In genomic region chr6:42338573-42339218, GRCh38 we compare ENCODE assay signal across 10 cellular contexts.
DNase-seq lines count a peak whose midpoint lies in the region; ATAC-seq and TF ChIP-seq lines count a peak whose summit lies in the region.
"Had no signal": no experiment of that assay in that cellular context is flagged by ENCODE, and none has a peak within 500 bp of the region (broad histone marks: within the 10 kb centered on the region; RNA-seq: fewer than 3 reads in every experiment).

No MANE protein-coding gene starts in this region.

- no peaks in the 10 kb centered on the region for H3K36me3 ChIP-seq in lung (ENCODE audit: control insufficient read depth in 2 of 2, insufficient read depth in 2 of 2, low read length in 2 of 2)
- H3K36me3 ChIP-seq: neutrophil, tibial artery had no signal

- no peaks in the 10 kb centered on the region for H3K9me3 ChIP-seq in lung (ENCODE audit: control insufficient read depth in 2 of 2, insufficient read depth in 1 of 2, low read length in 1 of 2)
- H3K9me3 ChIP-seq: neutrophil, tibial artery had no signal

- peaks cover 48% of the 10 kb centered on the region for H3K4me1 Mint-ChIP-seq in activated naive CD8-positive, alpha-beta T cell treated with anti-CD3 and anti-CD28 coated beads, Interleukin-2, amount 50 U/mL, for 24 hours

- DNase-seq in CMK (ENCODE audit: low read depth) = peak; percentile 63
- peak; percentile 100 for DNase-seq in HT1080 (ENCODE audit: low read depth)
- DNase-seq in activated naive CD8-positive, alpha-beta T cell treated with anti-CD3 and anti-CD28 coated beads, Interleukin-2, amount 50 U/mL, for 24 hours = no peak
- DNase-seq in lung (ENCODE audit: low spot score) = no peak
- DNase-seq in NCI-H2107 treated with DMSO at 0.1 percent for 48 hours (lab: John Stamatoyannopoulos, UW; ENCODE audit: unreplicated experiment) = no peak
- DNase-seq in T-helper 9 cell = no peak
- DNase-seq in KG1 (lab: John Stamatoyannopoulos, UW) = no peak
- no peak for DNase-seq in activated gamma-delta T cell (lab: John Stamatoyannopoulos, UW)
- DNase-seq: tibial artery had no signal

- H3K36me3 Mint-ChIP-seq in activated naive CD8-positive, alpha-beta T cell treated with anti-CD3 and anti-CD28 coated beads, Interleukin-2, amount 50 U/mL, for 24 hours (ENCODE audit: low read depth) = no peaks in the 10 kb centered on the region

- H3K4me3 ChIP-seq in lung = no peak overlapping the region
- H3K4me3 ChIP-seq: tibial artery had no signal

- H3K27me3 Mint-ChIP-seq in activated naive CD8-positive, alpha-beta T cell treated with anti-CD3 and anti-CD28 coated beads, Interleukin-2, amount 50 U/mL, for 24 hours = no peaks in the 10 kb centered on the region

- no peak overlapping the region for H3K27ac ChIP-seq in lung (ENCODE audit: low read depth in 1 of 2, low read length in 1 of 2)
- H3K27ac ChIP-seq: tibial artery had no signal

- H3K27me3 ChIP-seq in lung (ENCODE audit: control insufficient read depth, insufficient read depth) = no peaks in the 10 kb centered on the region
- H3K27me3 ChIP-seq: neutrophil, tibial artery had no signal

- no peaks in the 10 kb centered on the region for H3K9me3 Mint-ChIP-seq in activated naive CD8-positive, alpha-beta T cell treated with anti-CD3 and anti-CD28 coated beads, Interleukin-2, amount 50 U/mL, for 24 hours

- peak overlapping the region; percentile 87 for H3K27ac Mint-ChIP-seq in activated naive CD8-positive, alpha-beta T cell treated with anti-CD3 and anti-CD28 coated beads, Interleukin-2, amount 50 U/mL, for 24 hours

- 77 to 83% methylated on average over 9 of the region's 9 CpGs for WGBS in lung, 2 donors

- H3K4me1 ChIP-seq in lung (ENCODE audit: control insufficient read depth in 2 of 2, insufficient read depth in 2 of 2, low read length in 2 of 2) = peaks cover 0 to 4% of the 10 kb centered on the region in 2 donors

- peak overlapping the region; percentile 30 for H3K4me3 Mint-ChIP-seq in activated naive CD8-positive, alpha-beta T cell treated with anti-CD3 and anti-CD28 coated beads, Interleukin-2, amount 50 U/mL, for 24 hours

- no peak for TF ChIP-seq CTCF in lung (IDR thresholded peaks at IDR 0.05; ENCODE audit: control extremely low read depth, extremely low read depth)

- ATAC-seq in activated naive CD8-positive, alpha-beta T cell treated with anti-CD3 and anti-CD28 coated beads, Interleukin-2, amount 50 U/mL, for 24 hours = peak; percentile 55
- ATAC-seq in lung (ENCODE audit: insufficient read depth, low FRiP score) = peak; percentile 47

Comparison
In these comparisons a context has a peak if more than half of its experiments do, and no peak if none do; other contexts are left out.
1. DNase-seq: peak in CMK (single experiment) and HT1080 (single experiment); none in activated naive CD8-positive, alpha-beta T cell treated with anti-CD3 and anti-CD28 coated beads, Interleukin-2, amount 50 U/mL, for 24 hours (single experiment), lung (single experiment), NCI-H2107 treated with DMSO at 0.1 percent for 48 hours (single experiment), T-helper 9 cell (single experiment), KG1 (single experiment) and activated gamma-delta T cell (single experiment).